ENCODE assay signal across 15 cellular contexts in the genomic region with DNA sequence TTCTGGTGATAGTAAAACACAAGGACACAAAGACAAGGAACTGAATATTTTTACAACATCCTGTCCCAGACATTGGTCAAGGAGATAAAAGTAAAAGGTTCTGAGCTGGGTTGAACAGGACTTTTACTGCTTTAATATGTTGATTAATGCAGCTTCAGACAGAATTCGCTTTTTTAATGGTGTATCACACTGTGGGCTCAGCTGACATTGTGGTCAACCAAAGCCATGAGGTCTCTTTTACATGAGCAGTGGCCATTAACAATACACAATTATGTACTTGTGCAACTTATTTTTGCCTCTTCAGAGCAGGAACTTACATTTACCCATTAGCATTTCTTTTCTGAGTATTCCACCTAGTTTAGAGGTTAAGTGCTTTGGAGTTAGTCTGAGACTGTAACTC. TPM values are rescaled to one million over a fixed set of nuclear protein-coding genes. Genes with fewer than 3 reads are reported as not detected.
DNase-seq lines count a peak whose midpoint lies in the region; ATAC-seq, FAIRE-seq and TF ChIP-seq lines count a peak whose summit lies in the region.
"Had no signal": no experiment of that assay in that cellular context is flagged by ENCODE, and none has a peak within 500 bp of the region (broad histone marks: within the 10 kb centered on the region; RNA-seq: fewer than 3 reads in every experiment).

No MANE protein-coding gene starts in this region.

- H4K20me1 ChIP-seq in endothelial cell of umbilical vein (replicated peaks; ENCODE audit: control insufficient read depth, extremely low read depth, insufficient read depth, low read length), result no peaks in the 10 kb centered on the region

- TF ChIP-seq CTCF in endothelial cell of umbilical vein (IDR thresholded peaks at IDR 0.05; ENCODE audit: extremely low read depth in 1 of 2, insufficient read depth in 1 of 2, low read depth in 1 of 2, low read length in 2 of 2) (no peak), brain microvascular endothelial cell (IDR thresholded peaks at IDR 0.05; ENCODE audit: low read depth, low read length, missing control alignments) (no peak)

- intact Hi-C loops in endothelial cell of umbilical vein (cut with micrococcal nuclease), result no loop called here

- no peak overlapping the region for H2AFZ ChIP-seq in endothelial cell of umbilical vein (ENCODE audit: low read depth, low read length)

- H3K9me1 ChIP-seq in endothelial cell of umbilical vein (replicated peaks; ENCODE audit: control insufficient read depth, extremely low read depth, insufficient read depth, low read length), result no peaks in the 10 kb centered on the region

- peaks cover 1 to 3% of the 10 kb centered on the region in 2 experiments for H3K27me3 ChIP-seq in endothelial cell of umbilical vein (ENCODE audit: control insufficient read depth in 2 of 2, insufficient read depth in 2 of 2, low read length in 2 of 2)
- no peaks in the 10 kb centered on the region for H3K27me3 ChIP-seq in brain microvascular endothelial cell (replicated peaks)

- H3K27ac ChIP-seq in endothelial cell of umbilical vein (ENCODE audit: insufficient read depth, low read depth, low read length) (no peak overlapping the region), brain microvascular endothelial cell (no peak overlapping the region)
- H3K27ac ChIP-seq: 22Rv1 had no signal

- POLR2A ChIA-PET in endothelial cell of umbilical vein (lab: Charles Lee), result no interaction called here

- H3K9ac ChIP-seq in endothelial cell of umbilical vein (replicated peaks; ENCODE audit: extremely low read depth, insufficient read depth, low read length), result no peak overlapping the region

- H3K4me3 ChIP-seq in endothelial cell of umbilical vein (replicated peaks in 1 of 3; ENCODE audit: insufficient read depth in 1 of 3, low read depth in 1 of 3, low read length in 3 of 3), result no peak overlapping the region
- H3K4me3 ChIP-seq in brain microvascular endothelial cell (ENCODE audit: low read depth, low read length), result no peak overlapping the region

- in situ Hi-C loops in SK-MEL-5 (cut with HindIII; ENCODE audit: low pct_unique_long_range_greater_than_20kb, low sequenced_read_pairs) (no loop called here), brain microvascular endothelial cell (cut with HindIII; ENCODE audit: low pct_ligation_motif_present, low sequenced_read_pairs) (no loop called here)

- peak; percentile 47 for FAIRE-seq in endothelial cell of umbilical vein (lab: Jason Lieb, UNC)
- FAIRE-seq: GM18507 had no signal

- no peak overlapping the region for H3K4me2 ChIP-seq in endothelial cell of umbilical vein (ENCODE audit: insufficient read depth, low read length)

- H3K36me3 ChIP-seq in endothelial cell of umbilical vein (ENCODE audit: control insufficient read depth in 2 of 2, extremely low read depth in 1 of 2, insufficient read depth in 2 of 2, low read length in 2 of 2), result no peaks in the 10 kb centered on the region
- H3K36me3 ChIP-seq in brain microvascular endothelial cell (replicated peaks), result no peaks in the 10 kb centered on the region

- TF ChIP-seq POLR2A in endothelial cell of umbilical vein (IDR thresholded peaks at IDR 0.05; ENCODE audit: low read depth, low read length), result no peak

- CTCF ChIA-PET in endothelial cell of umbilical vein (lab: Charles Lee), result no interaction called here

- no peak for ATAC-seq in GM21717 (IDR thresholded peaks at IDR 0.05; ENCODE audit: unreplicated experiment)
- ATAC-seq: CD8-positive, alpha-beta T cell had no signal

- no peaks in the 10 kb centered on the region for H3K79me2 ChIP-seq in endothelial cell of umbilical vein (ENCODE audit: control insufficient read depth, insufficient read depth, low read length)

- H3K9me3 ChIP-seq in endothelial cell of umbilical vein (replicated peaks; ENCODE audit: control insufficient read depth, insufficient read depth, low read length), result no peaks in the 10 kb centered on the region
- H3K9me3 ChIP-seq: Caco-2 had no signal

- no TSS peak for BruUV-seq in endothelial cell of umbilical vein (replicated peaks; lab: Mats Ljungman, UMichigan)

- DNase-seq in NOMO-1 treated with DMSO at 0.1 percent for 48 hours (lab: John Stamatoyannopoulos, UW; ENCODE audit: unreplicated experiment), result peak; percentile 2
- no peak for DNase-seq in NOMO-1 (lab: John Stamatoyannopoulos, UW; ENCODE audit: unreplicated experiment in 2 of 2)
- peak; percentile 87 for DNase-seq in SK-MEL-5 (ENCODE audit: low read depth, low spot score)
- DNase-seq in endothelial cell of umbilical vein (ENCODE audit: low read depth, low spot score), result no peak
- DNase-seq in superior temporal gyrus (ENCODE audit: extremely low spot score), result no peak
- no peak for DNase-seq in brain microvascular endothelial cell
- no peak for DNase-seq in cerebellum (ENCODE audit: low spot score)
- DNase-seq: Caco-2; CD8-positive, alpha-beta T cell; DMS53; GOT3; H9 had no signal

- dilution Hi-C loops in endothelial cell of umbilical vein (cut with MboI; ENCODE audit: extremely low pct_ligation_motif_present, low sequenced_read_pairs), result no loop called here

- H3K4me1 ChIP-seq in endothelial cell of umbilical vein (ENCODE audit: control insufficient read depth, extremely low read depth, insufficient read depth, low read length), result no peaks in the 10 kb centered on the region
- H3K4me1 ChIP-seq: Caco-2 had no signal

TF ChIP-seq in endothelial cell of umbilical vein, 7 proteins besides CTCF, POLR2A, EP300 and RAD21:
- no peak for TF ChIP-seq JUN (IDR thresholded peaks at IDR 0.05; ENCODE audit: borderline replicate concordance, insufficient read depth, insufficient read length, low read depth)
- no peak for TF ChIP-seq GATA2 (IDR thresholded peaks at IDR 0.05; ENCODE audit: insufficient read depth, insufficient read length, low read depth, low read length)
- TF ChIP-seq MYC (IDR thresholded peaks at IDR 0.05; ENCODE audit: low read depth, low read length), result no peak
- no peak for TF ChIP-seq EZH2 (IDR thresholded peaks at IDR 0.05; ENCODE audit: borderline replicate concordance, low read depth, low read length, severe bottlenecking)
- TF ChIP-seq, protein P1, sequence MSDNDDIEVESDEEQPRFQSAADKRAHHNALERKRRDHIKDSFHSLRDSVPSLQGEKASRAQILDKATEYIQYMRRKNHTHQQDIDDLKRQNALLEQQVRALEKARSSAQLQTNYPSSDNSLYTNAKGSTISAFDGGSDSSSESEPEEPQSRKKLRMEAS (IDR thresholded peaks at IDR 0.05; ENCODE audit: insufficient read depth, insufficient read length), result no peak
- TF ChIP-seq POLR2AphosphoS5 (IDR thresholded peaks at IDR 0.05; ENCODE audit: insufficient read depth, low read depth, low read length), result no peak
- no peak for TF ChIP-seq FOS (IDR thresholded peaks at IDR 0.05; ENCODE audit: borderline replicate concordance, insufficient read depth, low read length)
TF ChIP-seq in endothelial cell of umbilical vein: peak in this region for 0.

RNA-seq across cellular contexts. Expression of gene ERBIN, which starts 22.8 kb away (rescaled TPM):
- 101 and 115 TPM in 2 replicates for total RNA-seq in SK-MEL-5 (2014; rRNA removed; shearing (Covaris generic))
- polyA plus RNA-seq in SK-MEL-5 (2015; cell fraction: cytosol; rRNA removed), result 49.7 and 74.9 TPM in 2 replicates
- 93.9 and 95.2 TPM in 2 replicates for polyA plus RNA-seq in SK-MEL-5 (2015; cell fraction: nucleus; rRNA removed)
- total RNA-seq in endothelial cell of umbilical vein, result 55.6 and 60.1 TPM in 2 replicates
- 6.7 and 8.1 TPM in 2 replicates for polyA plus RNA-seq in endothelial cell of umbilical vein
- polyA plus RNA-seq in endothelial cell of umbilical vein (2011; cell fraction: cytosol; rRNA removed), result 9.1 and 10.3 TPM in 2 replicates
- 24.8 and 32.8 TPM in 2 replicates for polyA plus RNA-seq in endothelial cell of umbilical vein (2011; cell fraction: nucleus; rRNA removed)
- 12.7 and 20.0 TPM in 2 replicates for polyA plus RNA-seq in endothelial cell of umbilical vein (2012)
- 35.3 and 48.2 TPM in 2 replicates for polyA minus RNA-seq in endothelial cell of umbilical vein
- 25.0 TPM for polyA minus RNA-seq in endothelial cell of umbilical vein (2011; cell fraction: cytosol; rRNA and poly(A)+ RNA removed)
- 135 and 176 TPM in 2 replicates for polyA minus RNA-seq in endothelial cell of umbilical vein (2011; cell fraction: nucleus; rRNA and poly(A)+ RNA removed)
- total RNA-seq in cerebellum, result 119 TPM

Comparison
In these comparisons a context has a peak if more than half of its experiments do, and no peak if none do; other contexts are left out.
1. DNase-seq: peak in NOMO-1 treated with DMSO at 0.1 percent for 48 hours (single experiment) and SK-MEL-5 (single experiment); none in NOMO-1 (0 of 2), endothelial cell of umbilical vein (single experiment), superior temporal gyrus (single experiment), brain microvascular endothelial cell (single experiment) and cerebellum (single experiment).